Comparison of ENCODE assay signal across 8 cellular contexts in the genomic region with DNA sequence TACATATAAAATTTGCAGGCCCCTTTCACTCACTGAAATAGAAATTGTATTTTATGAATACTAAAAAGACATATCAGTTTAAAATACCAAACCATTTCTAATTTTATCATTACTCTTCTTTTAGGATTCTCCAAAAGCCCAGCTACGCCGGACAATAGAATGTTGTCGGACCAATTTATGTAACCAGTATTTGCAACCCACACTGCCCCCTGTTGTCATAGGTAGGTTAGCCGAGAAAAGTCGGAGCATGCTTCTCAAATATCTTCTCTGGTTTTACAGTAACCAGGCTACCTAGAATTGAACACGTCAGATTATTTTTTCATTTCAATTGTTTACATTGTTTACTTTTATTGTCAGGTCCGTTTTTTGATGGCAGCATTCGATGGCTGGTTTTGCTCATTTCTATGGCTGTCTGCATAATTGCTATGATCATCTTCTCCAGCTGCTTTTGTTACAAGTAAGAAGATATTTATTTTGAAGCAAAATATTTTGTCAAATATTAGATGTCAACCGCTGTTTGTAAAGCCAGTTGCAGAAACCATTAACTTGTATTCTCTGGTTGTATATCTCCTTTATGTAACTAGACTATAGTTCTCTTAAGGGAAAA. TPM values are rescaled to one million over a fixed set of nuclear protein-coding genes. Genes with fewer than 3 reads are reported as not detected.
DNase-seq lines count a peak whose midpoint lies in the region; ATAC-seq and TF ChIP-seq lines count a peak whose summit lies in the region.

No MANE protein-coding gene starts in this region.

- H3K4me3 ChIP-seq in PC-3 (ENCODE audit: low read length) (no peak overlapping the region), astrocyte of the cerebellum (ENCODE audit: low read depth, low read length) (no peak overlapping the region)

- peaks cover 4% of the 10 kb centered on the region; the same call in 1 of the 2 replicates for H3K36me3 ChIP-seq in PC-3 (ENCODE audit: low read depth, low read length)

- DNase-seq in DMS53 treated with DMSO at 0.1 percent for 48 hours (lab: John Stamatoyannopoulos, UW; ENCODE audit: unreplicated experiment) (peak; percentile 42), PC-3 (peak; percentile 67), astrocyte of the cerebellum (ENCODE audit: low read depth) (peak; percentile 67), hepatic stellate cell (ENCODE audit: low spot score) (peak; percentile 48), retina (peak; percentile 60)

- CTCF ChIA-PET in PC-3 (lab: Charles Lee), result interaction anchor here (1.2 kb wide), 1 partner anchor 206 kb away, joined by 4 read pairs; no protein-coding TSS in a partner anchor

- intact Hi-C loops in PC-3 (cut with micrococcal nuclease), result loop anchor here (1.0 to 2.0 kb wide), 3 partner anchors 143 to 211 kb away; a partner anchor contains a TSS

- POLR2A ChIA-PET in PC-3 (lab: Charles Lee; ENCODE audit: unreplicated experiment), result no interaction called here

- no peaks in the 10 kb centered on the region for H3K27me3 ChIP-seq in PC-3 (ENCODE audit: low read length)

- no peak overlapping the region for H3K9ac ChIP-seq in PC-3 (ENCODE audit: low read length)

- no peaks in the 10 kb centered on the region for H3K9me2 ChIP-seq in PC-3 (replicated peaks; ENCODE audit: low read length)

- H3K79me2 ChIP-seq in PC-3 (ENCODE audit: low read length), result no peaks in the 10 kb centered on the region

- ATAC-seq in HG03378 (IDR thresholded peaks at IDR 0.05; ENCODE audit: unreplicated experiment) (peak; percentile 55), PC-3 (peak; percentile 72), HG03045 (IDR thresholded peaks at IDR 0.05; ENCODE audit: unreplicated experiment) (no peak), GM18511 (IDR thresholded peaks at IDR 0.05; ENCODE audit: unreplicated experiment) (no peak)

- in situ Hi-C loops in astrocyte of the cerebellum (cut with HindIII; ENCODE audit: low sequenced_read_pairs), result no loop called here

- BruUV-seq in PC-3 (replicated peaks; lab: Mats Ljungman, UMichigan), result no TSS peak

- no peak overlapping the region for H3K27ac ChIP-seq in PC-3 (ENCODE audit: low read length)

- no peak overlapping the region for H3K4me2 ChIP-seq in PC-3 (ENCODE audit: low read length)

- no peaks in the 10 kb centered on the region for H3F3A ChIP-seq in PC-3 (ENCODE audit: low read length, unreplicated experiment)

- H4K20me1 ChIP-seq in PC-3 (ENCODE audit: low read length), result no peaks in the 10 kb centered on the region

- H3K4me1 ChIP-seq in PC-3 (ENCODE audit: insufficient read depth, low read length), result no peaks in the 10 kb centered on the region

- H3K9me3 ChIP-seq in PC-3 (ENCODE audit: low read length), result no peaks in the 10 kb centered on the region

- peak; percentile 73 for TF ChIP-seq CTCF in PC-3 (conservative IDR thresholded peaks at IDR 0.05; ENCODE audit: low read depth, low read length)
- peak; percentile 75 for TF ChIP-seq CTCF in astrocyte of the cerebellum (IDR thresholded peaks at IDR 0.05; ENCODE audit: low read depth, low read length, missing control alignments)

- H2AFZ ChIP-seq in PC-3 (ENCODE audit: low read length), result no peak overlapping the region

RNA-seq across cellular contexts. Expression of a gene that starts 57.6 kb away (rescaled TPM):
- 1.9 and 6.7 TPM in 2 replicates for total RNA-seq in PC-3 (2014; rRNA removed)

RNA-seq across cellular contexts. Expression of a gene that starts 58.6 kb away (rescaled TPM):
- 0.86 and 2.7 TPM in 2 replicates for total RNA-seq in PC-3 (2014; rRNA removed)

Comparison
In these comparisons a context has a peak if more than half of its experiments do, and no peak if none do; other contexts are left out.
1. ATAC-seq: peak in HG03378 (single experiment) and PC-3 (single experiment); none in HG03045 (single experiment) and GM18511 (single experiment).
2. Peak in every context shown above with its lines, with median percentiles within 50 percentile points of each other: DNase-seq.